Comparison of ENCODE assay signal across 21 cellular contexts in the genomic region with DNA sequence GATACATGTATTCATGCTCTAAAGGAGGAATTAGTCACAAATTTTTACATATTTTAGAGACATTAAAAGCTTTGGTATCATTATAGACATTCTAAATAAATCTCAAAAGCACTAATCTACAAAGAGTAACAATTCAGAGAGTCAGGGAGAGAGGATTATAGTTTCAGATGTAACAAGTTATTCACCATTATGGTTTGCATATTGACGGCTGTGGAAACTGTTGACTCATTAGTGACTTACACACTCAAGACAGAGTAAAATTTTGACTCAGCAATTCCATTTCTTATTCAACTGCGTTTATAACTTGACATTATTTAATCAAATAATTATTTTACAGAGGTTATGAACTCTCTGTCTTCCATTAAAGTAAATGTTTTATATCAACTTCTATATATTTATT.
A peak's percentile ranks its signal among the peaks of the same experiment; 100 is the strongest.
DNase-seq lines count a peak whose midpoint lies in the region; ATAC-seq, FAIRE-seq and TF ChIP-seq lines count a peak whose summit lies in the region.
"Had no signal": no experiment of that assay in that cellular context is flagged by ENCODE, and none has a peak within 500 bp of the region (broad histone marks: within the 10 kb centered on the region; RNA-seq: fewer than 3 reads in every experiment).

No MANE protein-coding gene starts in this region.

- H3K4me2 ChIP-seq in A549 (no peak overlapping the region), IMR-90 (ENCODE audit: low read depth, low read length) (no peak overlapping the region)
- H3K4me2 ChIP-seq: BLaER1 treated with 17β-estradiol and CSF1 and Interleukin-3, amounts not matched to agents 10 nM and 100 nM; SK-N-SH had no signal

- no peak overlapping the region for H3K14ac ChIP-seq in IMR-90 (replicated peaks; ENCODE audit: low read depth, low read length)

- H2BK120ac ChIP-seq in IMR-90 (ENCODE audit: low read depth, low read length), result no peak overlapping the region

- dilution Hi-C loops in IMR-90 (cut with HindIII; ENCODE audit: low sequenced_read_pairs, unreplicated experiment), result no loop called here

- H3K4me1 ChIP-seq in A549 (peaks cover 15% of the 10 kb centered on the region), IMR-90 (ENCODE audit: control insufficient read depth, insufficient read depth, low read length) (no peaks in the 10 kb centered on the region)
- H3K4me1 ChIP-seq: BLaER1 treated with 17β-estradiol and CSF1 and Interleukin-3, amounts not matched to agents 10 nM and 100 nM; heart left ventricle had no signal

- in situ Hi-C loops in IMR-90 (cut with MboI; ENCODE audit: low sequenced_read_pairs), result no loop called here
- in situ Hi-C loops in astrocyte of the spinal cord (cut with HindIII; ENCODE audit: low sequenced_read_pairs), result no loop called here

- TF ChIP-seq POLR2A in A549 (IDR thresholded peaks at IDR 0.05; ENCODE audit: low read length) (no peak), IMR-90 (IDR thresholded peaks at IDR 0.05; ENCODE audit: low read depth, low read length) (no peak)

- intact Hi-C loops in IMR-90 (cut with micrococcal nuclease), result no loop called here

- no peaks in the 10 kb centered on the region for H4K20me1 ChIP-seq in IMR-90 (ENCODE audit: insufficient read depth, low read length)
- H4K20me1 ChIP-seq: BLaER1 treated with 17β-estradiol and CSF1 and Interleukin-3, amounts not matched to agents 10 nM and 100 nM had no signal

- H3K27me3 ChIP-seq in IMR-90 (ENCODE audit: control insufficient read depth, insufficient read depth, low read length), result no peaks in the 10 kb centered on the region
- H3K27me3 ChIP-seq: BLaER1 treated with 17β-estradiol and CSF1 and Interleukin-3, amounts not matched to agents 10 nM and 100 nM; esophagus squamous epithelium; heart left ventricle had no signal

- no peak overlapping the region for H3K56ac ChIP-seq in IMR-90 (ENCODE audit: extremely low read depth, insufficient read depth, low read length)

- BruUV-seq in IMR-90 (replicated peaks; lab: Mats Ljungman, UMichigan), result no TSS peak

- H3K23ac ChIP-seq in IMR-90 (ENCODE audit: low read depth, low read length), result no peak overlapping the region

- H3K9me3 ChIP-seq in A549 (peaks cover 7% of the 10 kb centered on the region; the same call in 2 of the 3 replicates), IMR-90 (ENCODE audit: control insufficient read depth, insufficient read depth, low read length) (no peaks in the 10 kb centered on the region)
- H3K9me3 ChIP-seq: BLaER1 treated with 17β-estradiol and CSF1 and Interleukin-3, amounts not matched to agents 10 nM and 100 nM; esophagus squamous epithelium had no signal

- TF ChIP-seq CTCF in A549 (IDR thresholded peaks at IDR 0.05), result no peak
- TF ChIP-seq CTCF in IMR-90 (conservative IDR thresholded peaks at IDR 0.05; ENCODE audit: low read depth, low read length), result no peak
- no peak for TF ChIP-seq CTCF in astrocyte of the spinal cord (IDR thresholded peaks at IDR 0.05; ENCODE audit: low read depth, low read length)
- no peak for TF ChIP-seq CTCF in GM10266 (IDR thresholded peaks at IDR 0.05; ENCODE audit: control insufficient read depth, insufficient read depth, low read depth, missing control alignments)

- no peaks in the 10 kb centered on the region for H3K9me1 ChIP-seq in IMR-90 (ENCODE audit: insufficient read depth, low read length)

- H3K36me3 ChIP-seq in IMR-90 (ENCODE audit: control insufficient read depth, insufficient read depth, low read length), result no peaks in the 10 kb centered on the region
- H3K36me3 ChIP-seq: BLaER1 treated with 17β-estradiol and CSF1 and Interleukin-3, amounts not matched to agents 10 nM and 100 nM; esophagus squamous epithelium; heart left ventricle had no signal

- H4K5ac ChIP-seq in IMR-90 (ENCODE audit: low read depth, low read length), result no peak overlapping the region

- no peak overlapping the region for H2BK20ac ChIP-seq in IMR-90 (ENCODE audit: low read depth, low read length)

- H4K8ac ChIP-seq in IMR-90 (ENCODE audit: low read depth in 2 of 2, low read length in 2 of 2), result no peak overlapping the region

- DNase-seq in A549 (ENCODE audit: low read depth in 1 of 2, low spot score in 1 of 2), result no peak
- peak; percentile 26 for DNase-seq in IMR-90
- peak; percentile 7 for DNase-seq in astrocyte of the spinal cord (ENCODE audit: low read depth, low spot score)
- DNase-seq in fibroblast of the conjunctiva (ENCODE audit: low read depth), result peak; percentile 8
- DNase-seq in GM10266 (ENCODE audit: extremely low spot score), result no peak
- no peak for DNase-seq in NCI-H774 (lab: John Stamatoyannopoulos, UW)
- no peak for DNase-seq in activated CD4-positive, alpha-beta T cell treated with anti-CD3 and anti-CD28 coated beads, Interleukin-2, amount 50 U/mL, for 4 hours
- DNase-seq in AG08396 (ENCODE audit: low spot score), result no peak
- DNase-seq: 8988T; activated CD4-positive, CD25-positive, alpha-beta regulatory T cell; activated naive CD4-positive, alpha-beta T cell treated with anti-CD3 and anti-CD28 coated beads for 36 hours; activated T-cell treated with anti-CD3 and anti-CD28 coated beads, Interleukin-2, amount 50 U/mL, for 4 hours; aorta; Calu3; effector CD8-positive, alpha-beta T cell; esophagus squamous epithelium; heart left ventricle; NCI-H1694; SK-N-SH; stimulated activated CD4-positive, alpha-beta T cell treated with anti-CD3 and anti-CD28 coated beads, Interleukin-4, amount 100 ng/mL, for 4 hours had no signal

- no peak overlapping the region for H2BK5ac ChIP-seq in IMR-90 (ENCODE audit: low read depth, low read length, poor library complexity, severe bottlenecking)

- CTCF ChIA-PET in A549 (lab: Yijun Ruan, JAX) (interaction anchor here (1.1 kb wide), 1 partner anchor 455 kb away, joined by 3 read pairs; no protein-coding TSS in a partner anchor), IMR-90 (lab: Yijun Ruan, JAX) (no interaction called here)

- H4K91ac ChIP-seq in IMR-90 (ENCODE audit: insufficient read depth, low read depth, low read length), result no peak overlapping the region

- FAIRE-seq in A549 (lab: Jason Lieb, UNC), result peak; percentile 87

- H3K4ac ChIP-seq in IMR-90 (ENCODE audit: low read depth, low read length), result no peak overlapping the region

- H2AK5ac ChIP-seq in IMR-90 (ENCODE audit: low read depth, low read length), result no peak overlapping the region

- POLR2A ChIA-PET in A549 (lab: Yijun Ruan, JAX) (no interaction called here), IMR-90 (lab: Charles Lee; ENCODE audit: unreplicated experiment) (no interaction called here)

- TF ChIP-seq RAD21 in A549 (conservative IDR thresholded peaks at IDR 0.05 in 1 of 2, IDR thresholded peaks at IDR 0.05 in 1 of 2) (no peak), IMR-90 (IDR thresholded peaks at IDR 0.05; ENCODE audit: low read length) (no peak)

- ATAC-seq in A549 (no peak), IMR-90 (ENCODE audit: low read depth) (no peak)
- ATAC-seq: activated T-cell treated with anti-CD3 and anti-CD28 coated beads, Interleukin-2, amount 50 U/mL, for 4 hours; heart left ventricle had no signal

- H3K79me1 ChIP-seq in IMR-90 (ENCODE audit: low read depth in 1 of 2, low read length in 2 of 2), result no peaks in the 10 kb centered on the region

- no peak overlapping the region for H3K18ac ChIP-seq in IMR-90 (ENCODE audit: low read depth, low read length)

- H2AFZ ChIP-seq in IMR-90 (replicated peaks; ENCODE audit: low read length, poor library complexity), result no peak overlapping the region

- TF ChIP-seq EP300 in A549 (IDR thresholded peaks at IDR 0.05), result no peak

- H2BK15ac ChIP-seq in IMR-90 (ENCODE audit: low read depth, low read length), result no peak overlapping the region

- H3K9ac ChIP-seq in IMR-90 (ENCODE audit: low read depth, low read length), result no peak overlapping the region
- H3K9ac ChIP-seq: BLaER1 treated with 17β-estradiol and CSF1 and Interleukin-3, amounts not matched to agents 10 nM and 100 nM; SK-N-SH had no signal

- 62% methylated on average over 2 of the region's 2 CpGs for WGBS in A549 (ENCODE audit: missing lambda C conversion rate)
- no CpG with 5 or more reads among the region's 2 CpGs for WGBS in IMR-90 (ENCODE audit: extremely low coverage in 2 of 2, insufficient read length in 1 of 2), 2 experiments

- no peak overlapping the region for H2AK9ac ChIP-seq in IMR-90 (replicated peaks; ENCODE audit: low read depth, low read length, poor library complexity)

- H3K4me3 ChIP-seq in A549 (no peak overlapping the region), IMR-90 (ENCODE audit: insufficient read depth, low read depth, low read length) (no peak overlapping the region), astrocyte of the spinal cord (ENCODE audit: low read depth, low read length) (no peak overlapping the region)
- H3K4me3 ChIP-seq: BLaER1 treated with 17β-estradiol and CSF1 and Interleukin-3, amounts not matched to agents 10 nM and 100 nM; esophagus squamous epithelium; heart left ventricle had no signal

- no peak overlapping the region for H3K27ac ChIP-seq in A549
- H3K27ac ChIP-seq in IMR-90 (ENCODE audit: insufficient read depth, low read length), result no peak overlapping the region
- H3K27ac ChIP-seq: BLaER1 treated with 17β-estradiol and CSF1 and Interleukin-3, amounts not matched to agents 10 nM and 100 nM; heart left ventricle had no signal

TF ChIP-seq in A549, 52 proteins besides CTCF, POLR2A, EP300 and RAD21 (continues in another document):
- TF ChIP-seq, protein P1, sequence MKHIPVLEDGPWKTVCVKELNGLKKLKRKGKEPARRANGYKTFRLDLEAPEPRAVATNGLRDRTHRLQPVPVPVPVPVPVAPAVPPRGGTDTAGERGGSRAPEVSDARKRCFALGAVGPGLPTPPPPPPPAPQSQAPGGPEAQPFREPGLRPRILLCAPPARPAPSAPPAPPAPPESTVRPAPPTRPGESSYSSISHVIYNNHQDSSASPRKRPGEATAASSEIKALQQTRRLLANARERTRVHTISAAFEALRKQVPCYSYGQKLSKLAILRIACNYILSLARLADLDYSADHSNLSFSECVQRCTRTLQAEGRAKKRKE (CRISPR knock-in tag; IDR thresholded peaks at IDR 0.05; ENCODE audit: low read depth), result no peak
- TF ChIP-seq NR3C1 (IDR thresholded peaks at IDR 0.05) (no peak), CBX2 (IDR thresholded peaks at IDR 0.05; ENCODE audit: borderline replicate concordance, low read depth) (no peak), TFCP2L1 (CRISPR knock-in tag; IDR thresholded peaks at IDR 0.05) (no peak), ZSCAN20 (CRISPR knock-in tag; IDR thresholded peaks at IDR 0.05) (no peak), JUN (IDR thresholded peaks at IDR 0.05) (no peak)

TF ChIP-seq in IMR-90, 13 proteins besides CTCF, POLR2A, EP300 and RAD21:
- TF ChIP-seq BHLHE40 (IDR thresholded peaks at IDR 0.05; ENCODE audit: low read depth, low read length) (no peak), MAFK (IDR thresholded peaks at IDR 0.05; ENCODE audit: low read depth, low read length) (0 out of 2 replicates have a peak, but pooled peaks have one; percentile 17)

Comparison
In these comparisons a context has a peak if more than half of its experiments do, and no peak if none do; other contexts are left out.
1. DNase-seq: peak in IMR-90 (single experiment), astrocyte of the spinal cord (single experiment) and fibroblast of the conjunctiva (single experiment); none in A549 (0 of 2), GM10266 (single experiment), NCI-H774 (single experiment), activated CD4-positive, alpha-beta T cell treated with anti-CD3 and anti-CD28 coated beads, Interleukin-2, amount 50 U/mL, for 4 hours (0 of 2) and AG08396 (single experiment).